In the genomic region with DNA sequence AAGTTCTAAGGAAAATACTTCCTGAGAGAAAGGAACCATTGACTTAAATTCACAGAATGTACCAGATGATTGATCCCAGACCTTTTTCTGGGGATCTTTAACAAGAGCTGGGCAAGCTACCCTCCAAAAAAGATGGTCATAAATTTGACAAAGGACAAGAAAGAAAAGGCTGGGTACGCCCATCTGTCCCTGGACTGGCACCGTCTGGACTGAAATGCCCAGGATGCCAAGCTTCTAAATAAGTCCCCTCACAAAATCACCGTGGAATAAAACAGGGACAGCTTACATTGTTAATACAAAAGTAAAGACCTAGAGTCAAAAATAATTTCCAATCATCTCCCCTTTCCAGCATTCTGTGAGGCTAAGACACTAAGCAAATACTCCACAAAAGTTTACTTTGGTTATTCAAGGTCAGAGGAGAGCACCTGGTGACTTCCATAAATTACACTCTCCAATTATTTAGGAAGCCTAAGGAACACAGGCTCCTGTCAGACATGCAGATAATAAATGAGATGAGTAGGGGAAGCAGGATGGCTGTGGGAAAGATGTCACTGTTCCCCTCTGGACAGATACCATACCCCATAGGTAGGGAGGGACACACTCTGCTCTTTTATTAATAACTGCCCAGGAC, we compare ENCODE assay signal across 20 cellular contexts.
DNase-seq lines count a peak whose midpoint lies in the region; ATAC-seq, FAIRE-seq and TF ChIP-seq lines count a peak whose summit lies in the region.
"Had no signal": no experiment of that assay in that cellular context is flagged by ENCODE, and none has a peak within 500 bp of the region (broad histone marks: within the 10 kb centered on the region; RNA-seq: fewer than 3 reads in every experiment).

No MANE protein-coding gene starts in this region.

- peaks cover 14 to 61% of the 10 kb centered on the region in 2 experiments for H3K36me3 ChIP-seq in HepG2 (replicated peaks in 1 of 2; ENCODE audit: control insufficient read depth in 1 of 2, insufficient read depth in 2 of 2, low read length in 2 of 2)
- H3K36me3 ChIP-seq: transverse colon had no signal

- H3K4me1 Mint-ChIP-seq in activated naive CD4-positive, alpha-beta T cell treated with anti-CD3 and anti-CD28 coated beads, Interleukin-2, amount 50 U/mL, for 24 hours, result peaks cover 39% of the 10 kb centered on the region
- H3K4me1 Mint-ChIP-seq in activated naive CD8-positive, alpha-beta T cell treated with anti-CD3 and anti-CD28 coated beads, Interleukin-2, amount 50 U/mL, for 24 hours, result peaks cover 19% of the 10 kb centered on the region
- peaks cover 10% of the 10 kb centered on the region for H3K4me1 Mint-ChIP-seq in type B pancreatic cell (ENCODE audit: unreplicated experiment)

- H3K4me2 ChIP-seq in HepG2 (ENCODE audit: low read depth, low read length), result peak overlapping the region; percentile 21
- H3K4me2 ChIP-seq: SK-N-SH had no signal

- no peak for TF ChIP-seq POLR2A in HepG2 (IDR thresholded peaks at IDR 0.05; ENCODE audit: insufficient read depth in 1 of 2, low read depth in 2 of 2, low read length in 2 of 2)

- H4K20me1 ChIP-seq in HepG2 (ENCODE audit: insufficient read depth, low read length), result no peaks in the 10 kb centered on the region

- H3K4me1 ChIP-seq in HepG2 (ENCODE audit: insufficient read depth, low read length), result peaks cover 65% of the 10 kb centered on the region

- DNase-seq in activated naive CD4-positive, alpha-beta T cell treated with anti-CD3 and anti-CD28 coated beads, Interleukin-2, amount 50 U/mL, for 16 hours, result no peak
- no peak for DNase-seq in activated naive CD8-positive, alpha-beta T cell treated with anti-CD3 and anti-CD28 coated beads, Interleukin-2, amount 50 U/mL, for 24 hours
- DNase-seq in HepG2 (ENCODE audit: low spot score), result peak; percentile 55
- no peak for DNase-seq in type B pancreatic cell (ENCODE audit: extremely low spot score, unreplicated experiment)
- no peak for DNase-seq in left lobe of liver (ENCODE audit: low spot score)
- DNase-seq: amygdala; foreskin fibroblast; MM.1S; NCI-H187; NCI-H345; right cardiac atrium; SK-N-SH; stimulated activated CD4-positive, alpha-beta T cell treated with anti-CD3 and anti-CD28 coated beads, Interleukin-15, amount 100 ng/mL, for 24 hours; stimulated activated naive B cell treated with anti-CD40 and anti-IgM and Interleukin-4, amounts not matched to agents 10 μg/mL and 1 μg/mL and 100 μg/mL, for 72 hours; T1000; transverse colon had no signal

- POLR2A ChIA-PET in HepG2 (lab: Yijun Ruan, JAX), result interaction anchor here (0.6 to 1.0 kb wide), 3 partner anchors 9 to 205 kb away, joined by 3 to 9 read pairs (median 4); no protein-coding TSS in a partner anchor

- TF ChIP-seq EP300 in HepG2 (IDR thresholded peaks at IDR 0.05; ENCODE audit: low read depth in 2 of 2, low read length in 2 of 2) (0 out of 4 replicates have a peak, but pooled peaks of 1 of the 2 experiments have one; percentile 31), HepG2 (CRISPR knock-in tag; IDR thresholded peaks at IDR 0.05; ENCODE audit: borderline replicate concordance) (no peak)

- H3K9me3 Mint-ChIP-seq in activated naive CD4-positive, alpha-beta T cell treated with anti-CD3 and anti-CD28 coated beads, Interleukin-2, amount 50 U/mL, for 24 hours, result no peaks in the 10 kb centered on the region
- no peaks in the 10 kb centered on the region for H3K9me3 Mint-ChIP-seq in activated naive CD8-positive, alpha-beta T cell treated with anti-CD3 and anti-CD28 coated beads, Interleukin-2, amount 50 U/mL, for 24 hours
- H3K9me3 Mint-ChIP-seq in type B pancreatic cell, result no peaks in the 10 kb centered on the region
- H3K9me3 Mint-ChIP-seq: activated T-helper 2 cell treated with anti-CD3 and anti-CD28 coated beads, Interferon-gamma antibody, Interleukin-2, Interleukin-4, amounts not matched to agents 10 μg/mL and 5 μg/mL and 100 μg/mL, durations not matched to agents 14 hours and 24 hours and 36 hours; stimulated activated naive B cell treated with anti-CD40 and anti-IgM and Interleukin-4, amounts not matched to agents 10 μg/mL and 1 μg/mL and 100 μg/mL, for 72 hours had no signal

- no peaks in the 10 kb centered on the region for H3K27me3 ChIP-seq in HepG2 (ENCODE audit: control insufficient read depth in 1 of 2, insufficient read depth in 2 of 2, low read length in 2 of 2)
- H3K27me3 ChIP-seq: transverse colon had no signal

- peak overlapping the region; percentile 74 for H3K27ac Mint-ChIP-seq in activated naive CD4-positive, alpha-beta T cell treated with anti-CD3 and anti-CD28 coated beads, Interleukin-2, amount 50 U/mL, for 24 hours
- H3K27ac Mint-ChIP-seq in activated naive CD8-positive, alpha-beta T cell treated with anti-CD3 and anti-CD28 coated beads, Interleukin-2, amount 50 U/mL, for 24 hours, result peak overlapping the region; percentile 16
- peak overlapping the region; percentile 95 for H3K27ac Mint-ChIP-seq in type B pancreatic cell
- H3K27ac Mint-ChIP-seq: activated T-helper 2 cell treated with anti-CD3 and anti-CD28 coated beads, Interferon-gamma antibody, Interleukin-2, Interleukin-4, amounts not matched to agents 10 μg/mL and 5 μg/mL and 100 μg/mL, durations not matched to agents 14 hours and 24 hours and 36 hours; stimulated activated naive B cell treated with anti-CD40 and anti-IgM and Interleukin-4, amounts not matched to agents 10 μg/mL and 1 μg/mL and 100 μg/mL, for 72 hours had no signal

- H3K9me3 ChIP-seq in HepG2 (ENCODE audit: low read length), result no peaks in the 10 kb centered on the region
- H3K9me3 ChIP-seq: SK-N-SH, transverse colon had no signal

- peaks cover 3% of the 10 kb centered on the region for H3K79me2 ChIP-seq in HepG2 (ENCODE audit: insufficient read depth, low read length)

- no peak overlapping the region for H3K9ac ChIP-seq in HepG2 (ENCODE audit: insufficient read depth, low read depth, low read length)
- H3K9ac ChIP-seq: SK-N-SH had no signal

- in situ Hi-C loops in HepG2 (cut with HindIII; ENCODE audit: extremely low pct_ligation_motif_present, low pct_unique_long_range_greater_than_20kb), result loop anchor here (10.0 kb wide), 1 partner anchor 61 kb away; no protein-coding TSS in a partner anchor

- H3K4me3 ChIP-seq in HepG2 (replicated peaks in 1 of 3; ENCODE audit: insufficient read depth in 1 of 3, low read depth in 2 of 3, low read length in 3 of 3), result no peak overlapping the region; a peak in 1 of 6 replicates
- H3K4me3 ChIP-seq: transverse colon had no signal

- TF ChIP-seq RAD21 in HepG2 (CRISPR knock-in tag; IDR thresholded peaks at IDR 0.05), result no peak

- CTCF ChIA-PET in HepG2 (lab: Yijun Ruan, JAX; ENCODE audit: low intra/inter-chr PET ratio, low total read pairs), result no interaction called here

- no TSS peak for BruUV-seq in HepG2 (replicated peaks; lab: Mats Ljungman, UMichigan)

- no peak overlapping the region for H3K4me3 Mint-ChIP-seq in activated naive CD4-positive, alpha-beta T cell treated with anti-CD3 and anti-CD28 coated beads, Interleukin-2, amount 50 U/mL, for 24 hours
- H3K4me3 Mint-ChIP-seq in activated naive CD8-positive, alpha-beta T cell treated with anti-CD3 and anti-CD28 coated beads, Interleukin-2, amount 50 U/mL, for 24 hours, result no peak overlapping the region
- H3K4me3 Mint-ChIP-seq in type B pancreatic cell, result no peak overlapping the region
- H3K4me3 Mint-ChIP-seq: stimulated activated naive B cell treated with anti-CD40 and anti-IgM and Interleukin-4, amounts not matched to agents 10 μg/mL and 1 μg/mL and 100 μg/mL, for 72 hours had no signal

- no peak for FAIRE-seq in HepG2 (lab: Jason Lieb, UNC)
- FAIRE-seq: H1 had no signal

- H3K36me3 Mint-ChIP-seq in activated naive CD4-positive, alpha-beta T cell treated with anti-CD3 and anti-CD28 coated beads, Interleukin-2, amount 50 U/mL, for 24 hours, result peaks cover 16% of the 10 kb centered on the region
- H3K36me3 Mint-ChIP-seq in activated naive CD8-positive, alpha-beta T cell treated with anti-CD3 and anti-CD28 coated beads, Interleukin-2, amount 50 U/mL, for 24 hours (ENCODE audit: low read depth), result peaks cover 28% of the 10 kb centered on the region
- H3K36me3 Mint-ChIP-seq in type B pancreatic cell, result peaks cover 47% of the 10 kb centered on the region

- intact Hi-C loops in HepG2 (cut with micrococcal nuclease; ENCODE audit: unreplicated experiment), result no loop called here

- peak overlapping the region; percentile 86 for H3K27ac ChIP-seq in HepG2 (ENCODE audit: extremely low read length, insufficient read depth, low read length)
- H3K27ac ChIP-seq: transverse colon had no signal

- 62% methylated on average over 3 of the region's 3 CpGs for WGBS in HepG2 (ENCODE audit: low lambda C conversion rate)

- no peak for ATAC-seq in activated naive CD8-positive, alpha-beta T cell treated with anti-CD3 and anti-CD28 coated beads, Interleukin-2, amount 50 U/mL, for 24 hours
- ATAC-seq in HepG2 (no peak; the same call in 2 of the 3 replicates), left lobe of liver (no peak), HG03280 (IDR thresholded peaks at IDR 0.05; ENCODE audit: unreplicated experiment) (no peak)
- ATAC-seq: right cardiac atrium; stimulated activated naive B cell treated with anti-CD40 and anti-IgM and Interleukin-4, amounts not matched to agents 10 μg/mL and 1 μg/mL and 100 μg/mL, for 72 hours had no signal

- no peak overlapping the region for H2AFZ ChIP-seq in HepG2 (ENCODE audit: low read length)

- TF ChIP-seq CTCF in HepG2 (CRISPR knock-in tag; IDR thresholded peaks at IDR 0.05) (no peak), type B pancreatic cell (conservative IDR thresholded peaks at IDR 0.05) (no peak)

- H3K27me3 Mint-ChIP-seq in activated naive CD4-positive, alpha-beta T cell treated with anti-CD3 and anti-CD28 coated beads, Interleukin-2, amount 50 U/mL, for 24 hours, result no peaks in the 10 kb centered on the region
- no peaks in the 10 kb centered on the region for H3K27me3 Mint-ChIP-seq in activated naive CD8-positive, alpha-beta T cell treated with anti-CD3 and anti-CD28 coated beads, Interleukin-2, amount 50 U/mL, for 24 hours
- H3K27me3 Mint-ChIP-seq in type B pancreatic cell, result no peaks in the 10 kb centered on the region
- H3K27me3 Mint-ChIP-seq: stimulated activated naive B cell treated with anti-CD40 and anti-IgM and Interleukin-4, amounts not matched to agents 10 μg/mL and 1 μg/mL and 100 μg/mL, for 72 hours had no signal

TF ChIP-seq in HepG2, 621 proteins besides CTCF, POLR2A, EP300 and RAD21 (continues in another document):
- TF ChIP-seq, protein P1, sequence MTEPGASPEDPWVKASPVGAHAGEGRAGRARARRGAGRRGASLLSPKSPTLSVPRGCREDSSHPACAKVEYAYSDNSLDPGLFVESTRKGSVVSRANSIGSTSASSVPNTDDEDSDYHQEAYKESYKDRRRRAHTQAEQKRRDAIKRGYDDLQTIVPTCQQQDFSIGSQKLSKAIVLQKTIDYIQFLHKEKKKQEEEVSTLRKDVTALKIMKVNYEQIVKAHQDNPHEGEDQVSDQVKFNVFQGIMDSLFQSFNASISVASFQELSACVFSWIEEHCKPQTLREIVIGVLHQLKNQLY (CRISPR knock-in tag; IDR thresholded peaks at IDR 0.05), result no peak

Comparison
In these comparisons a context has a peak if more than half of its experiments do, and no peak if none do; other contexts are left out.
1. H3K27ac Mint-ChIP-seq: peak in every context shown above with its lines; median percentile 95 in type B pancreatic cell; 74 in activated naive CD4-positive, alpha-beta T cell treated with anti-CD3 and anti-CD28 coated beads, Interleukin-2, amount 50 U/mL, for 24 hours; 16 in activated naive CD8-positive, alpha-beta T cell treated with anti-CD3 and anti-CD28 coated beads, Interleukin-2, amount 50 U/mL, for 24 hours.